9 cellular contexts compared by ENCODE assay signal in genomic region chr21:44926364-44927101, GRCh38. TPM values are rescaled to one million over a fixed set of nuclear protein-coding genes. Genes with fewer than 3 reads are reported as not detected.
DNase-seq lines count a peak whose midpoint lies in the region; ATAC-seq and TF ChIP-seq lines count a peak whose summit lies in the region.
"Had no signal": no experiment of that assay in that cellular context is flagged by ENCODE, and none has a peak within 500 bp of the region (broad histone marks: within the 10 kb centered on the region; RNA-seq: fewer than 3 reads in every experiment).

No MANE protein-coding gene starts in this region.

- H3K27ac ChIP-seq in CD8-positive, alpha-beta T cell (ENCODE audit: low read depth, low read length) = peak overlapping the region; percentile 51
- H3K27ac ChIP-seq: parathyroid adenoma had no signal

- peaks cover 91% of the 10 kb centered on the region for H3K4me1 ChIP-seq in CD8-positive, alpha-beta T cell (ENCODE audit: insufficient read depth, low read length)
- H3K4me1 ChIP-seq in NT2/D1 (ENCODE audit: insufficient read depth, insufficient read length) = peaks cover 38% of the 10 kb centered on the region
- H3K4me1 ChIP-seq: parathyroid adenoma had no signal

- TF ChIP-seq CTCF in CD8-positive, alpha-beta T cell (IDR thresholded peaks at IDR 0.05) = no peak
- no peak for TF ChIP-seq CTCF in natural killer cell (IDR thresholded peaks at IDR 0.05)

- H3K36me3 Mint-ChIP-seq in CD8-positive, alpha-beta T cell = peaks cover 5% of the 10 kb centered on the region
- H3K36me3 Mint-ChIP-seq in activated naive CD4-positive, alpha-beta T cell treated with anti-CD3 and anti-CD28 coated beads, Interleukin-2, amount 50 U/mL, for 24 hours = no peaks in the 10 kb centered on the region
- no peaks in the 10 kb centered on the region for H3K36me3 Mint-ChIP-seq in natural killer cell

- H3K27me3 Mint-ChIP-seq in CD8-positive, alpha-beta T cell (ENCODE audit: low read depth) = no peaks in the 10 kb centered on the region
- H3K27me3 Mint-ChIP-seq in activated naive CD4-positive, alpha-beta T cell treated with anti-CD3 and anti-CD28 coated beads, Interleukin-2, amount 50 U/mL, for 24 hours = no peaks in the 10 kb centered on the region
- H3K27me3 Mint-ChIP-seq in natural killer cell (ENCODE audit: low read depth in 2 of 2) = no peaks in the 10 kb centered on the region

- DNase-seq in CD8-positive, alpha-beta T cell = peak in 5 of 7 experiments; percentile 45 to 75 (median 67)
- DNase-seq in NT2/D1 (ENCODE audit: low read depth, low spot score) (no peak), natural killer cell (no peak), retina (no peak), D341Med (ENCODE audit: low spot score) (no peak)

- intact Hi-C loops in CD8-positive, alpha-beta T cell (cut with DNase I, micrococcal nuclease) = loop anchor here (1.0 to 10.0 kb wide), 4 partner anchors 14 to 358 kb away; partner anchors contain the start of genes POFUT2 (in 1 of the 2) and SUMO3 (in 1 of the 2)
- intact Hi-C loops in natural killer cell (cut with micrococcal nuclease) = loop anchor here (5.0 to 10.0 kb wide), 2 partner anchors 151 to 552 kb away; no protein-coding TSS in a partner anchor

- H3K4me1 Mint-ChIP-seq in CD8-positive, alpha-beta T cell (ENCODE audit: low read depth) = peaks cover 85% of the 10 kb centered on the region
- H3K4me1 Mint-ChIP-seq in activated naive CD4-positive, alpha-beta T cell treated with anti-CD3 and anti-CD28 coated beads, Interleukin-2, amount 50 U/mL, for 24 hours = peaks cover 94% of the 10 kb centered on the region
- H3K4me1 Mint-ChIP-seq in natural killer cell = peaks cover 90 to 98% of the 10 kb centered on the region in 2 donors

- POLR2A ChIA-PET in CD8-positive, alpha-beta T cell (lab: Charles Lee) = interaction anchor here (1.1 to 11.1 kb wide), 12 partner anchors 9 to 125 kb away, joined by 3 to 140 read pairs (median 8); partner anchors contain the start of genes PTTG1IP, SLX9 and UBE2G2

- peak overlapping the region; percentile 91 for H3K4me3 Mint-ChIP-seq in CD8-positive, alpha-beta T cell
- H3K4me3 Mint-ChIP-seq in activated naive CD4-positive, alpha-beta T cell treated with anti-CD3 and anti-CD28 coated beads, Interleukin-2, amount 50 U/mL, for 24 hours = peak overlapping the region; percentile 89
- H3K4me3 Mint-ChIP-seq in natural killer cell = peak overlapping the region; percentile 91

- peaks cover 4% of the 10 kb centered on the region for H3K9me3 Mint-ChIP-seq in CD8-positive, alpha-beta T cell
- H3K9me3 Mint-ChIP-seq in activated naive CD4-positive, alpha-beta T cell treated with anti-CD3 and anti-CD28 coated beads, Interleukin-2, amount 50 U/mL, for 24 hours = no peaks in the 10 kb centered on the region
- H3K9me3 Mint-ChIP-seq in natural killer cell = no peaks in the 10 kb centered on the region

- H3K27ac Mint-ChIP-seq in CD8-positive, alpha-beta T cell = peak overlapping the region; percentile 96
- peak overlapping the region; percentile 99 for H3K27ac Mint-ChIP-seq in activated naive CD4-positive, alpha-beta T cell treated with anti-CD3 and anti-CD28 coated beads, Interleukin-2, amount 50 U/mL, for 24 hours
- peak overlapping the region; percentile 92 to 98 for H3K27ac Mint-ChIP-seq in natural killer cell

- no peaks in the 10 kb centered on the region for H3K36me3 ChIP-seq in CD8-positive, alpha-beta T cell (ENCODE audit: insufficient read depth, low read length)
- no peaks in the 10 kb centered on the region for H3K36me3 ChIP-seq in NT2/D1 (ENCODE audit: insufficient read depth, insufficient read length, low read length)

- no peaks in the 10 kb centered on the region for H3K27me3 ChIP-seq in CD8-positive, alpha-beta T cell (ENCODE audit: insufficient read depth, low read length)
- peaks cover 43% of the 10 kb centered on the region for H3K27me3 ChIP-seq in NT2/D1 (ENCODE audit: insufficient read depth, insufficient read length)

- H3K4me3 ChIP-seq in CD8-positive, alpha-beta T cell (ENCODE audit: low read depth, low read length) = peak overlapping the region; percentile 92
- H3K4me3 ChIP-seq in NT2/D1 (ENCODE audit: insufficient read length, low read depth) = no peak overlapping the region

- H3K9ac ChIP-seq in NT2/D1 (ENCODE audit: insufficient read length, low read depth) = peak overlapping the region; percentile 28
- H3K9ac ChIP-seq: parathyroid adenoma had no signal

- CTCF ChIA-PET in CD8-positive, alpha-beta T cell (lab: Charles Lee) = interaction anchor here (1.3 to 5.2 kb wide), 8 partner anchors 9 to 211 kb away, joined by 4 to 45 read pairs (median 21); partner anchors contain the start of gene UBE2G2

- peak; percentile 19 for ATAC-seq in CD8-positive, alpha-beta T cell
- peak in 1 of 3 donors; percentile 3 for ATAC-seq in natural killer cell
- ATAC-seq in GM19463 (IDR thresholded peaks at IDR 0.05; ENCODE audit: unreplicated experiment) = no peak
- ATAC-seq in GM21786 (IDR thresholded peaks at IDR 0.05; ENCODE audit: unreplicated experiment) = no peak

- H3K9me3 ChIP-seq in CD8-positive, alpha-beta T cell (ENCODE audit: low read length) = no peaks in the 10 kb centered on the region
- H3K9me3 ChIP-seq in NT2/D1 (ENCODE audit: insufficient read depth, low read length) = no peaks in the 10 kb centered on the region

RNA-seq across cellular contexts. Expression of gene ITGB2, which starts 5.8 kb away (rescaled TPM):
- total RNA-seq in CD8-positive, alpha-beta T cell = 100 to 1,000 TPM; 234 to 245 TPM
- 1,000 to 10,000 TPM; 1,223 to 1,393 (median 1,250) TPM for total RNA-seq in natural killer cell

RNA-seq across cellular contexts. Expression of gene SLX9, which starts 13.3 kb away (rescaled TPM):
- 10 to 100 TPM in 1 of 2 experiments, 1 to 10 TPM in 1; 8.2 to 10.0 TPM for total RNA-seq in CD8-positive, alpha-beta T cell
- 10 to 100 TPM; 12.8 to 22.9 (median 20.0) TPM for total RNA-seq in natural killer cell

RNA-seq across cellular contexts. Expression of gene PTTG1IP, which starts 53.0 kb away (rescaled TPM):
- 10 to 100 TPM; 71.0 to 73.3 TPM for total RNA-seq in CD8-positive, alpha-beta T cell
- 100 to 1,000 TPM in 2 of 3 donors, 10 to 100 TPM in 1; 96.8 to 144 (median 126) TPM for total RNA-seq in natural killer cell

Comparison
In these comparisons a context has a peak if more than half of its experiments do, and no peak if none do; other contexts are left out.
1. DNase-seq: peak in CD8-positive, alpha-beta T cell (5 of 7); none in NT2/D1 (single experiment), natural killer cell (single experiment), retina (single experiment) and D341Med (single experiment).
2. RNA of gene ITGB2, which starts 5.8 kb away (total RNA-seq): 1,223 to 1,393 TPM in natural killer cell; 234 to 245 TPM in CD8-positive, alpha-beta T cell; every median in the first group is over 4 times any median in the second.
3. Peak in every context shown above with its lines, with median percentiles within 50 percentile points of each other: H3K27ac Mint-ChIP-seq and H3K4me3 Mint-ChIP-seq.